ENCODE assay signal across 21 cellular contexts in the genomic region with DNA sequence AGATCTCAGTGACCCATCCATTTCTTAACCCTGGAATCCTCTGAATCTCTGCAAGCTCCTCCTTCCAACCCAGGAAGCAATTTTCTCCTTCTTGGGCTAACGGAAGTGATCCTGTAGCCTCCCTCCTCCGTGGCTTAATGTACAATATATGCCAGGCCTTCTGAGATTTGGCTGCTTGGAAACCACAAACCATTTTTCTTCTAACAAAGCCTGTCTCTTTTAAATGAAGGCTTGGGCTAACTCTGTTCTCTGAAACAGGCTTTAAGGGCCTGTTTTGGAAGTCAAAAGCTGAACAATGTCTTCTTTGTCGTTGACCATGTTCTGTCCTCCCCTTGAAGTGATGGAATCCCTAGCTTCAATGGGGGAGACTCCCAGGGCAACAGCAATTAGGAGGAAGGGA. TPM values are rescaled to one million over a fixed set of nuclear protein-coding genes. Genes with fewer than 3 reads are reported as not detected.
DNase-seq lines count a peak whose midpoint lies in the region; ATAC-seq and TF ChIP-seq lines count a peak whose summit lies in the region.
"Had no signal": no experiment of that assay in that cellular context is flagged by ENCODE, and none has a peak within 500 bp of the region (broad histone marks: within the 10 kb centered on the region; RNA-seq: fewer than 3 reads in every experiment).

No MANE protein-coding gene starts in this region.

- H3K27me3 ChIP-seq in uterus: no peaks in the 10 kb centered on the region
- H3K27me3 ChIP-seq: hepatocyte, Peyer's patch, right lobe of liver had no signal

- DNase-seq in activated T-cell treated with anti-CD3 and anti-CD28 coated beads, Interleukin-2, amount 50 U/mL, for 24 hours: no peak
- no peak for DNase-seq in activated T-cell treated with anti-CD3 and anti-CD28 coated beads for 4 hours
- DNase-seq in globus pallidus (ENCODE audit: low spot score): peak; percentile 79
- DNase-seq in COLO668 (lab: John Stamatoyannopoulos, UW; ENCODE audit: unreplicated experiment): no peak
- DNase-seq in endothelial cell (ENCODE audit: low spot score): no peak
- no peak for DNase-seq in uterus
- DNase-seq: ACHN; activated effector memory CD4-positive, alpha-beta T cell treated with anti-CD3 and anti-CD28 coated beads, Interleukin-2, amount 50 U/mL, for 16 hours; cerebellar nuclear complex; DMS153; left colon; naive B cell; NCI-H1694 treated with DMSO at 0.1 percent for 48 hours; NCI-H526; Peyer's patch; right lobe of liver; SW 1271 had no signal

- H3K4me3 Mint-ChIP-seq in activated T-cell treated with anti-CD3 and anti-CD28 coated beads, Interleukin-2, amount 50 U/mL, for 24 hours: peak overlapping the region; percentile 15
- peak overlapping the region; percentile 71 for H3K4me3 Mint-ChIP-seq in activated naive CD8-positive, alpha-beta T cell
- H3K4me3 Mint-ChIP-seq in stimulated activated memory B cell treated with anti-CD40 and anti-IgM and Interleukin-4, amounts not matched to agents 10 μg/mL and 1 μg/mL and 100 μg/mL, for 72 hours: no peak overlapping the region
- H3K4me3 Mint-ChIP-seq in endothelial cell (ENCODE audit: unreplicated experiment): no peak overlapping the region
- H3K4me3 Mint-ChIP-seq: naive B cell had no signal

- peak overlapping the region; percentile 98 for H3K27ac Mint-ChIP-seq in activated T-cell treated with anti-CD3 and anti-CD28 coated beads, Interleukin-2, amount 50 U/mL, for 24 hours
- H3K27ac Mint-ChIP-seq in activated naive CD8-positive, alpha-beta T cell: peak overlapping the region; percentile 89
- H3K27ac Mint-ChIP-seq in stimulated activated memory B cell treated with anti-CD40 and anti-IgM and Interleukin-4, amounts not matched to agents 10 μg/mL and 1 μg/mL and 100 μg/mL, for 72 hours: peak overlapping the region; percentile 64
- no peak overlapping the region for H3K27ac Mint-ChIP-seq in endothelial cell (ENCODE audit: unreplicated experiment)

- TF ChIP-seq POLR2A in uterus (IDR thresholded peaks at IDR 0.05): no peak

- no peaks in the 10 kb centered on the region for H3K9me3 ChIP-seq in uterus
- H3K9me3 ChIP-seq: Peyer's patch, right lobe of liver had no signal

- H3K9me3 Mint-ChIP-seq in activated T-cell treated with anti-CD3 and anti-CD28 coated beads, Interleukin-2, amount 50 U/mL, for 24 hours: no peaks in the 10 kb centered on the region
- no peaks in the 10 kb centered on the region for H3K9me3 Mint-ChIP-seq in activated naive CD8-positive, alpha-beta T cell (ENCODE audit: low read depth)
- no peaks in the 10 kb centered on the region for H3K9me3 Mint-ChIP-seq in stimulated activated memory B cell treated with anti-CD40 and anti-IgM and Interleukin-4, amounts not matched to agents 10 μg/mL and 1 μg/mL and 100 μg/mL, for 72 hours
- H3K9me3 Mint-ChIP-seq in endothelial cell (ENCODE audit: unreplicated experiment): no peaks in the 10 kb centered on the region
- H3K9me3 Mint-ChIP-seq: naive B cell had no signal

- no peaks in the 10 kb centered on the region for H3K36me3 ChIP-seq in uterus
- H3K36me3 ChIP-seq: Peyer's patch, right lobe of liver had no signal

- intact Hi-C loops in uterus (cut with DNase I; ENCODE audit: low total_unique reads): no loop called here

- no peak for ATAC-seq in stimulated activated memory B cell treated with anti-CD40 and anti-IgM and Interleukin-4, amounts not matched to agents 10 μg/mL and 1 μg/mL and 100 μg/mL, for 72 hours
- ATAC-seq: activated CD4-positive, CD25-positive, alpha-beta regulatory T cell treated with anti-CD3 and anti-CD28 coated beads, Interleukin-2, amount 50 U/mL, for 24 hours; left colon had no signal

- H3K27ac ChIP-seq in uterus: no peak overlapping the region
- H3K27ac ChIP-seq: hepatocyte, Peyer's patch, right lobe of liver had no signal

- peaks cover 98% of the 10 kb centered on the region for H3K4me1 Mint-ChIP-seq in activated T-cell treated with anti-CD3 and anti-CD28 coated beads, Interleukin-2, amount 50 U/mL, for 24 hours (ENCODE audit: low read depth)
- peaks cover 69% of the 10 kb centered on the region for H3K4me1 Mint-ChIP-seq in activated naive CD8-positive, alpha-beta T cell (ENCODE audit: low read depth)
- peaks cover 46% of the 10 kb centered on the region for H3K4me1 Mint-ChIP-seq in stimulated activated memory B cell treated with anti-CD40 and anti-IgM and Interleukin-4, amounts not matched to agents 10 μg/mL and 1 μg/mL and 100 μg/mL, for 72 hours
- peaks cover 59% of the 10 kb centered on the region for H3K4me1 Mint-ChIP-seq in endothelial cell (ENCODE audit: unreplicated experiment)

- no peaks in the 10 kb centered on the region for H3K27me3 Mint-ChIP-seq in activated T-cell treated with anti-CD3 and anti-CD28 coated beads, Interleukin-2, amount 50 U/mL, for 24 hours
- no peaks in the 10 kb centered on the region for H3K27me3 Mint-ChIP-seq in activated naive CD8-positive, alpha-beta T cell
- no peaks in the 10 kb centered on the region for H3K27me3 Mint-ChIP-seq in stimulated activated memory B cell treated with anti-CD40 and anti-IgM and Interleukin-4, amounts not matched to agents 10 μg/mL and 1 μg/mL and 100 μg/mL, for 72 hours
- peaks cover 1% of the 10 kb centered on the region for H3K27me3 Mint-ChIP-seq in endothelial cell (ENCODE audit: unreplicated experiment)
- H3K27me3 Mint-ChIP-seq: naive B cell had no signal

- H3K36me3 Mint-ChIP-seq in activated T-cell treated with anti-CD3 and anti-CD28 coated beads, Interleukin-2, amount 50 U/mL, for 24 hours (ENCODE audit: low read depth): peaks cover 88% of the 10 kb centered on the region
- peaks cover 22% of the 10 kb centered on the region for H3K36me3 Mint-ChIP-seq in activated naive CD8-positive, alpha-beta T cell
- peaks cover 6% of the 10 kb centered on the region for H3K36me3 Mint-ChIP-seq in stimulated activated memory B cell treated with anti-CD40 and anti-IgM and Interleukin-4, amounts not matched to agents 10 μg/mL and 1 μg/mL and 100 μg/mL, for 72 hours
- H3K36me3 Mint-ChIP-seq in endothelial cell (ENCODE audit: low read depth, unreplicated experiment): peaks cover 7% of the 10 kb centered on the region
- H3K36me3 Mint-ChIP-seq: naive B cell had no signal

- TF ChIP-seq CTCF in endothelial cell (IDR thresholded peaks at IDR 0.05; ENCODE audit: unreplicated experiment) (no peak), uterus (IDR thresholded peaks at IDR 0.05) (no peak)

- H3K4me1 ChIP-seq in uterus: no peaks in the 10 kb centered on the region

- no peak overlapping the region for H3K4me3 ChIP-seq in uterus
- H3K4me3 ChIP-seq: hepatocyte, Peyer's patch, right lobe of liver had no signal

RNA-seq across cellular contexts. Expression of a gene that starts 14.9 kb away (rescaled TPM):
- total RNA-seq in endothelial cell (ENCODE audit: unreplicated experiment) (474 TPM), uterus (100 to 1,000 TPM in 3 of 4 donors, 10 to 100 TPM in 1; 50.7 to 208 (median 135) TPM)

Comparison
In these comparisons a context has a peak if more than half of its experiments do, and no peak if none do; other contexts are left out.
1. H3K4me3 Mint-ChIP-seq: peak in activated T-cell treated with anti-CD3 and anti-CD28 coated beads, Interleukin-2, amount 50 U/mL, for 24 hours (single experiment) and activated naive CD8-positive, alpha-beta T cell (single experiment); none in stimulated activated memory B cell treated with anti-CD40 and anti-IgM and Interleukin-4, amounts not matched to agents 10 μg/mL and 1 μg/mL and 100 μg/mL, for 72 hours (single experiment) and endothelial cell (single experiment).